ENCODE assay signal across 1 cellular context in the genomic region with DNA sequence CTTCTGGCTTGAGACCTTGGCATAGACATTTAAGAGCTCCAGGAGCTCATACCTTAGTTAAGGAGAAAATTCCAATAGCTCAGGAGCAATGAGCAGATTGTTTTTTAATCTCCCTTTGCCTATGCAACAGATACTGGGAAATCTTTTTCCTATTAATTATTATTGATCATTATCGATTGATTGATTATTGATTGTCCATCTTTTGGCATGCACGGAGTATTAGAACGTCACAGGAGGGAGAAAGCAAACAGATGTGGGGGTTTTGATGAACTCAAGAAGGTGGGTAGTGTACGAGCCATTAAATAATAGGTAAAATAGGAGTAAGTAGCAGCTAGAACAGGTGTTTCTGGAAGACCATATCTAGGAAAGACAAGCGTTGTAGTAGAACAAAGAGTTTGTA.
TF ChIP-seq lines count a peak whose summit lies in the region.

No MANE protein-coding gene starts in this region.

TF ChIP-seq in GM12878, 131 proteins besides CTCF, POLR2A, EP300 and RAD21 (continued from another document):
- TF ChIP-seq, protein P1, sequence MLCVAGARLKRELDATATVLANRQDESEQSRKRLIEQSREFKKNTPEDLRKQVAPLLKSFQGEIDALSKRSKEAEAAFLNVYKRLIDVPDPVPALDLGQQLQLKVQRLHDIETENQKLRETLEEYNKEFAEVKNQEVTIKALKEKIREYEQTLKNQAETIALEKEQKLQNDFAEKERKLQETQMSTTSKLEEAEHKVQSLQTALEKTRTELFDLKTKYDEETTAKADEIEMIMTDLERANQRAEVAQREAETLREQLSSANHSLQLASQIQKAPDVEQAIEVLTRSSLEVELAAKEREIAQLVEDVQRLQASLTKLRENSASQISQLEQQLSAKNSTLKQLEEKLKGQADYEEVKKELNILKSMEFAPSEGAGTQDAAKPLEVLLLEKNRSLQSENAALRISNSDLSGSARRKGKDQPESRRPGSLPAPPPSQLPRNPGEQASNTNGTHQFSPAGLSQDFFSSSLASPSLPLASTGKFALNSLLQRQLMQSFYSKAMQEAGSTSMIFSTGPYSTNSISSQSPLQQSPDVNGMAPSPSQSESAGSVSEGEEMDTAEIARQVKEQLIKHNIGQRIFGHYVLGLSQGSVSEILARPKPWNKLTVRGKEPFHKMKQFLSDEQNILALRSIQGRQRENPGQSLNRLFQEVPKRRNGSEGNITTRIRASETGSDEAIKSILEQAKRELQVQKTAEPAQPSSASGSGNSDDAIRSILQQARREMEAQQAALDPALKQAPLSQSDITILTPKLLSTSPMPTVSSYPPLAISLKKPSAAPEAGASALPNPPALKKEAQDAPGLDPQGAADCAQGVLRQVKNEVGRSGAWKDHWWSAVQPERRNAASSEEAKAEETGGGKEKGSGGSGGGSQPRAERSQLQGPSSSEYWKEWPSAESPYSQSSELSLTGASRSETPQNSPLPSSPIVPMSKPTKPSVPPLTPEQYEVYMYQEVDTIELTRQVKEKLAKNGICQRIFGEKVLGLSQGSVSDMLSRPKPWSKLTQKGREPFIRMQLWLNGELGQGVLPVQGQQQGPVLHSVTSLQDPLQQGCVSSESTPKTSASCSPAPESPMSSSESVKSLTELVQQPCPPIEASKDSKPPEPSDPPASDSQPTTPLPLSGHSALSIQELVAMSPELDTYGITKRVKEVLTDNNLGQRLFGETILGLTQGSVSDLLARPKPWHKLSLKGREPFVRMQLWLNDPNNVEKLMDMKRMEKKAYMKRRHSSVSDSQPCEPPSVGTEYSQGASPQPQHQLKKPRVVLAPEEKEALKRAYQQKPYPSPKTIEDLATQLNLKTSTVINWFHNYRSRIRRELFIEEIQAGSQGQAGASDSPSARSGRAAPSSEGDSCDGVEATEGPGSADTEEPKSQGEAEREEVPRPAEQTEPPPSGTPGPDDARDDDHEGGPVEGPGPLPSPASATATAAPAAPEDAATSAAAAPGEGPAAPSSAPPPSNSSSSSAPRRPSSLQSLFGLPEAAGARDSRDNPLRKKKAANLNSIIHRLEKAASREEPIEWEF (IDR thresholded peaks at IDR 0.05; ENCODE audit: insufficient replicate concordance, low read depth, low read length), result peak; percentile 77
- TF ChIP-seq, protein P2, sequence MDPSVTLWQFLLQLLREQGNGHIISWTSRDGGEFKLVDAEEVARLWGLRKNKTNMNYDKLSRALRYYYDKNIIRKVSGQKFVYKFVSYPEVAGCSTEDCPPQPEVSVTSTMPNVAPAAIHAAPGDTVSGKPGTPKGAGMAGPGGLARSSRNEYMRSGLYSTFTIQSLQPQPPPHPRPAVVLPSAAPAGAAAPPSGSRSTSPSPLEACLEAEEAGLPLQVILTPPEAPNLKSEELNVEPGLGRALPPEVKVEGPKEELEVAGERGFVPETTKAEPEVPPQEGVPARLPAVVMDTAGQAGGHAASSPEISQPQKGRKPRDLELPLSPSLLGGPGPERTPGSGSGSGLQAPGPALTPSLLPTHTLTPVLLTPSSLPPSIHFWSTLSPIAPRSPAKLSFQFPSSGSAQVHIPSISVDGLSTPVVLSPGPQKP (IDR thresholded peaks at IDR 0.05; ENCODE audit: low read depth, low read length), result no peak
- TF ChIP-seq ETV6 (conservative IDR thresholded peaks at IDR 0.05 in 1 of 2, IDR thresholded peaks at IDR 0.05 in 1 of 2; ENCODE audit: borderline replicate concordance in 1 of 2, low read depth in 1 of 2) (peak in 1 of 2 experiments; percentile 20; a peak in 1 of 4 replicates), NRF1 (conservative IDR thresholded peaks at IDR 0.05; ENCODE audit: low read depth, low read length) (no peak), CHD2 (IDR thresholded peaks at IDR 0.05; ENCODE audit: borderline replicate concordance, low read depth, low read length) (no peak), STAT1 (conservative IDR thresholded peaks at IDR 0.05) (no peak), NFXL1 (IDR thresholded peaks at IDR 0.05; ENCODE audit: borderline replicate concordance) (peak; percentile 43; the same call in 1 of the 2 replicates), FOS (IDR thresholded peaks at IDR 0.05; ENCODE audit: borderline replicate concordance, extremely low read depth, insufficient read length) (no peak)
- TF ChIP-seq, protein P3, sequence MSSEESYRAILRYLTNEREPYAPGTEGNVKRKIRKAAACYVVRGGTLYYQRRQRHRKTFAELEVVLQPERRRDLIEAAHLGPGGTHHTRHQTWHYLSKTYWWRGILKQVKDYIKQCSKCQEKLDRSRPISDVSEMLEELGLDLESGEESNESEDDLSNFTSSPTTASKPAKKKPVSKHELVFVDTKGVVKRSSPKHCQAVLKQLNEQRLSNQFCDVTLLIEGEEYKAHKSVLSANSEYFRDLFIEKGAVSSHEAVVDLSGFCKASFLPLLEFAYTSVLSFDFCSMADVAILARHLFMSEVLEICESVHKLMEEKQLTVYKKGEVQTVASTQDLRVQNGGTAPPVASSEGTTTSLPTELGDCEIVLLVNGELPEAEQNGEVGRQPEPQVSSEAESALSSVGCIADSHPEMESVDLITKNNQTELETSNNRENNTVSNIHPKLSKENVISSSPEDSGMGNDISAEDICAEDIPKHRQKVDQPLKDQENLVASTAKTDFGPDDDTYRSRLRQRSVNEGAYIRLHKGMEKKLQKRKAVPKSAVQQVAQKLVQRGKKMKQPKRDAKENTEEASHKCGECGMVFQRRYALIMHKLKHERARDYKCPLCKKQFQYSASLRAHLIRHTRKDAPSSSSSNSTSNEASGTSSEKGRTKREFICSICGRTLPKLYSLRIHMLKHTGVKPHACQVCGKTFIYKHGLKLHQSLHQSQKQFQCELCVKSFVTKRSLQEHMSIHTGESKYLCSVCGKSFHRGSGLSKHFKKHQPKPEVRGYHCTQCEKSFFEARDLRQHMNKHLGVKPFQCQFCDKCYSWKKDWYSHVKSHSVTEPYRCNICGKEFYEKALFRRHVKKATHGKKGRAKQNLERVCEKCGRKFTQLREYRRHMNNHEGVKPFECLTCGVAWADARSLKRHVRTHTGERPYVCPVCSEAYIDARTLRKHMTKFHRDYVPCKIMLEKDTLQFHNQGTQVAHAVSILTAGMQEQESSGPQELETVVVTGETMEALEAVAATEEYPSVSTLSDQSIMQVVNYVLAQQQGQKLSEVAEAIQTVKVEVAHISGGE (CRISPR knock-in tag; IDR thresholded peaks at IDR 0.05), result no peak
